Comparison of ENCODE assay signal across 8 cellular contexts in genomic region chr1:245154429-245155185, GRCh38. TPM values are rescaled to one million over a fixed set of nuclear protein-coding genes. Genes with fewer than 3 reads are reported as not detected.
DNase-seq lines count a peak whose midpoint lies in the region; ATAC-seq and TF ChIP-seq lines count a peak whose summit lies in the region.

TSS of gene KIF26B (plus strand) at chr1:245154985. CDS start at chr1:245155425, 440 bp downstream.

- H4K20me1 ChIP-seq in BLaER1 treated with 17β-estradiol and CSF1 and Interleukin-3, amounts not matched to agents 10 nM and 100 nM, result peaks cover 0 to 25% (median 14%) of the 10 kb centered on the region in 11 experiments; a peak in 15 of 22 replicates
- H4K20me1 ChIP-seq in HCT116 (ENCODE audit: insufficient read depth), result no peaks in the 10 kb centered on the region

- TF ChIP-seq CTCF in HCT116 (IDR thresholded peaks at IDR 0.05 in 2 of 3, conservative IDR thresholded peaks at IDR 0.05 in 1 of 3; ENCODE audit: borderline replicate concordance in 1 of 3, insufficient read depth in 1 of 3, low read depth in 2 of 3, low read length in 2 of 3) (no peak), brain microvascular endothelial cell (IDR thresholded peaks at IDR 0.05; ENCODE audit: low read depth, low read length, missing control alignments) (peak; percentile 10)

- no peaks in the 10 kb centered on the region for H3K36me3 ChIP-seq in BLaER1 treated with 17β-estradiol and CSF1 and Interleukin-3, amounts not matched to agents 10 nM and 100 nM
- H3K36me3 ChIP-seq in HCT116 (ENCODE audit: control insufficient read depth in 1 of 2, insufficient read depth in 2 of 2, low read length in 2 of 2) (no peaks in the 10 kb centered on the region), brain microvascular endothelial cell (replicated peaks) (no peaks in the 10 kb centered on the region)

- CTCF ChIA-PET in HCT116 (lab: Charles Lee), result interaction anchor here (1.9 kb wide), 1 partner anchor 226 kb away, joined by 16 read pairs; no protein-coding TSS in a partner anchor

- no peak for TF ChIP-seq RAD21 in HCT116 (IDR thresholded peaks at IDR 0.05; ENCODE audit: low read depth)

- DNase-seq in HCT116 (ENCODE audit: low read depth, low spot score) (no peak), RPMI8226 (peak; percentile 54), brain microvascular endothelial cell (peak; percentile 50), iPS-NIHi11 (ENCODE audit: low spot score) (peak; percentile 52), mucosa of gallbladder (ENCODE audit: low spot score) (no peak)

- intact Hi-C loops in HCT116 (cut with micrococcal nuclease), result loop anchor here (5.0 to 10.0 kb wide), 3 partner anchors 77 to 1130 kb away; no protein-coding TSS in a partner anchor

- H3K27ac ChIP-seq in BLaER1 treated with 17β-estradiol and CSF1 and Interleukin-3, amounts not matched to agents 10 nM and 100 nM, result peak within 1 kb of the TSS in 2 of 11 experiments; percentile 4 to 23; a peak in 2 of 22 replicates
- no peak within 1 kb of the TSS; the same call in 1 of the 2 replicates for H3K27ac ChIP-seq in HCT116 (ENCODE audit: low read depth, low read length)
- H3K27ac ChIP-seq in brain microvascular endothelial cell, result peak within 1 kb of the TSS; percentile 7
- peak within 1 kb of the TSS in 17 of 21 experiments; percentile 20 to 72 (median 52) for H3K27ac ChIP-seq in skin epidermis

- in situ Hi-C loops in brain microvascular endothelial cell (cut with HindIII; ENCODE audit: low pct_ligation_motif_present, low sequenced_read_pairs), result no loop called here

- TF ChIP-seq POLR2A in HCT116 (IDR thresholded peaks at IDR 0.05; ENCODE audit: borderline replicate concordance, extremely low read depth, insufficient read depth, insufficient read length), result no peak

- peaks cover 0 to 17% (median 0%) of the 10 kb centered on the region in 11 experiments; a peak in 6 of 22 replicates for H3K9me3 ChIP-seq in BLaER1 treated with 17β-estradiol and CSF1 and Interleukin-3, amounts not matched to agents 10 nM and 100 nM (replicated peaks in 1 of 11)
- no peaks in the 10 kb centered on the region for H3K9me3 ChIP-seq in HCT116 (ENCODE audit: control insufficient read depth in 1 of 2, insufficient read depth in 1 of 2, low read depth in 1 of 2, low read length in 2 of 2)

- BruUV-seq in HCT116 (replicated peaks; lab: Mats Ljungman, UMichigan), result no TSS peak

- RAD21 ChIA-PET in HCT116 (lab: Charles Lee; ENCODE audit: low non-redundant PET in 1 of 2, low total read pairs in 2 of 2, uncharacterized antibody in 2 of 2, unreplicated experiment in 2 of 2), result interaction anchor here in 1 of 2 experiments (2.0 kb wide), 1 partner anchor 734 kb away, joined by 6 read pairs; no protein-coding TSS in a partner anchor

- peak within 1 kb of the TSS; percentile 87 to 100 (median 99) for H3K4me2 ChIP-seq in BLaER1 treated with 17β-estradiol and CSF1 and Interleukin-3, amounts not matched to agents 10 nM and 100 nM
- H3K4me2 ChIP-seq in HCT116 (ENCODE audit: low read length), result peak within 1 kb of the TSS; percentile 97

- peak within 1 kb of the TSS; percentile 39 to 73 (median 66); a peak in 21 of 22 replicates for H3K9ac ChIP-seq in BLaER1 treated with 17β-estradiol and CSF1 and Interleukin-3, amounts not matched to agents 10 nM and 100 nM
- peak within 1 kb of the TSS; percentile 38 for H3K9ac ChIP-seq in HCT116 (ENCODE audit: low read length)

- POLR2A ChIA-PET in HCT116 (lab: Charles Lee), result no interaction called here

- no peaks in the 10 kb centered on the region for H3K9me2 ChIP-seq in HCT116 (ENCODE audit: insufficient read depth)

- peaks cover 20 to 40% (median 38%) of the 10 kb centered on the region in 10 experiments; a peak in 18 of 20 replicates for H3K4me1 ChIP-seq in BLaER1 treated with 17β-estradiol and CSF1 and Interleukin-3, amounts not matched to agents 10 nM and 100 nM
- peaks cover 7 to 40% of the 10 kb centered on the region in 2 experiments; a peak in 3 of 4 replicates for H3K4me1 ChIP-seq in HCT116 (ENCODE audit: control insufficient read depth in 1 of 2, insufficient read depth in 2 of 2, low read length in 2 of 2)

- H3K4me3 ChIP-seq in BLaER1 treated with 17β-estradiol and CSF1 and Interleukin-3, amounts not matched to agents 10 nM and 100 nM, result peak within 1 kb of the TSS; percentile 60 to 77 (median 68)
- H3K4me3 ChIP-seq in HCT116 (replicated peaks in 1 of 2; ENCODE audit: low read depth in 1 of 2, low read length in 2 of 2), result peak within 1 kb of the TSS; percentile 41 to 60
- H3K4me3 ChIP-seq in brain microvascular endothelial cell (ENCODE audit: low read depth, low read length), result peak within 1 kb of the TSS; percentile 78
- peak within 1 kb of the TSS; percentile 44 to 77 (median 61) for H3K4me3 ChIP-seq in skin epidermis

- ATAC-seq in HCT116, result peak; percentile 17
- ATAC-seq in GM19467 (IDR thresholded peaks at IDR 0.05; ENCODE audit: unreplicated experiment), result no peak

- H3K27me3 ChIP-seq in BLaER1 treated with 17β-estradiol and CSF1 and Interleukin-3, amounts not matched to agents 10 nM and 100 nM, result peaks cover 41 to 62% (median 52%) of the 10 kb centered on the region in 11 experiments
- H3K27me3 ChIP-seq in HCT116 (ENCODE audit: insufficient read depth, low read length), result peaks cover 17% of the 10 kb centered on the region
- H3K27me3 ChIP-seq in brain microvascular endothelial cell (replicated peaks), result no peaks in the 10 kb centered on the region

- H2AFZ ChIP-seq in HCT116 (ENCODE audit: low read depth, low read length, poor library complexity, severe bottlenecking), result peak within 1 kb of the TSS; percentile 94

- no peaks in the 10 kb centered on the region for H3K79me2 ChIP-seq in HCT116 (ENCODE audit: insufficient read depth, low read length)

TF ChIP-seq in HCT116, 20 proteins besides CTCF, POLR2A, EP300 and RAD21 (continues in another document):
- TF ChIP-seq ZFX (IDR thresholded peaks at IDR 0.05) (peak; percentile 38; the same call in 1 of the 2 replicates), CBX3 (IDR thresholded peaks at IDR 0.05; ENCODE audit: low read depth) (no peak), EGR1 (IDR thresholded peaks at IDR 0.05; ENCODE audit: low read depth) (no peak), EZH2 (IDR thresholded peaks at IDR 0.05) (no peak), TCF7L2 (IDR thresholded peaks at IDR 0.05; ENCODE audit: borderline replicate concordance, extremely low read depth, insufficient read depth, insufficient read length) (no peak), SIN3A (IDR thresholded peaks at IDR 0.05; ENCODE audit: low read depth) (no peak), FOSL1 (IDR thresholded peaks at IDR 0.05; ENCODE audit: low read depth) (no peak), EZH2phosphoT487 (IDR thresholded peaks at IDR 0.05; ENCODE audit: borderline replicate concordance) (no peak), JUND (IDR thresholded peaks at IDR 0.05) (no peak), ZNF274 (IDR thresholded peaks at IDR 0.05; ENCODE audit: low read depth, low read length) (no peak), SRF (IDR thresholded peaks at IDR 0.05; ENCODE audit: low read depth) (no peak), REST (IDR thresholded peaks at IDR 0.05; ENCODE audit: low read depth) (no peak)
- TF ChIP-seq, protein P1, sequence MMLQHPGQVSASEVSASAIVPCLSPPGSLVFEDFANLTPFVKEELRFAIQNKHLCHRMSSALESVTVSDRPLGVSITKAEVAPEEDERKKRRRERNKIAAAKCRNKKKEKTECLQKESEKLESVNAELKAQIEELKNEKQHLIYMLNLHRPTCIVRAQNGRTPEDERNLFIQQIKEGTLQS (IDR thresholded peaks at IDR 0.05), result no peak
- TF ChIP-seq, protein P2, sequence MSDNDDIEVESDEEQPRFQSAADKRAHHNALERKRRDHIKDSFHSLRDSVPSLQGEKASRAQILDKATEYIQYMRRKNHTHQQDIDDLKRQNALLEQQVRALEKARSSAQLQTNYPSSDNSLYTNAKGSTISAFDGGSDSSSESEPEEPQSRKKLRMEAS (IDR thresholded peaks at IDR 0.05), result peak; percentile 54; the same call in 1 of the 2 replicates

RNA-seq across cellular contexts. Expression of gene KIF26B, which starts in this region (rescaled TPM):
- 0.49 TPM for total RNA-seq in HCT116 (2021; ENCODE audit: unreplicated experiment)
- 0.21 and 0.29 TPM in 2 replicates for polyA plus RNA-seq in HCT116 (2012)
- 0.32 TPM for total RNA-seq in mucosa of gallbladder

Comparison
In these comparisons a context has a peak if more than half of its experiments do, and no peak if none do; other contexts are left out.
1. Peak in ATAC-seq, H3K4me3 ChIP-seq, H3K9ac ChIP-seq and H3K4me2 ChIP-seq in HCT116; RNA of the gene not detected or under 1 TPM.
2. DNase-seq: peak in RPMI8226 (single experiment), brain microvascular endothelial cell (single experiment) and iPS-NIHi11 (single experiment); none in HCT116 (single experiment) and mucosa of gallbladder (single experiment).
3. Peak in every context shown above with its lines, with median percentiles within 50 percentile points of each other: H3K4me3 ChIP-seq.